In genomic region chr1:59008599-59009347, GRCh38 we compare ENCODE assay signal across 11 cellular contexts.
DNase-seq lines count a peak whose midpoint lies in the region; ATAC-seq and TF ChIP-seq lines count a peak whose summit lies in the region.
"Had no signal": no experiment of that assay in that cellular context is flagged by ENCODE, and none has a peak within 500 bp of the region (broad histone marks: within the 10 kb centered on the region; RNA-seq: fewer than 3 reads in every experiment).

No MANE protein-coding gene starts in this region.

- H3K9me2 ChIP-seq in Loucy (replicated peaks; ENCODE audit: low read depth, low read length): no peaks in the 10 kb centered on the region

- H3K27me3 ChIP-seq in Loucy (ENCODE audit: insufficient read depth, low read length, poor library complexity, severe bottlenecking) (no peaks in the 10 kb centered on the region), mammary epithelial cell (ENCODE audit: insufficient read depth, low read length) (no peaks in the 10 kb centered on the region), osteoblast (ENCODE audit: insufficient read depth, low read length) (no peaks in the 10 kb centered on the region)

- H3F3A ChIP-seq in Loucy (ENCODE audit: low read depth): no peaks in the 10 kb centered on the region

- H3K4me3 ChIP-seq in Loucy (ENCODE audit: low read length, poor library complexity, severe bottlenecking): no peak overlapping the region
- H3K4me3 ChIP-seq in mammary epithelial cell (replicated peaks in 1 of 3; ENCODE audit: insufficient read depth in 1 of 3, low read depth in 2 of 3, low read length in 3 of 3): no peak overlapping the region
- peak overlapping the region; percentile 10 for H3K4me3 ChIP-seq in osteoblast (ENCODE audit: insufficient read depth, low read length)

- peak; percentile 43 for DNase-seq in EH (ENCODE audit: low read depth)
- DNase-seq in mammary epithelial cell: no peak
- DNase-seq in osteoblast (ENCODE audit: insufficient read length, low spot score, missing footprints): peak; percentile 69
- DNase-seq in NOMO-1 (lab: John Stamatoyannopoulos, UW; ENCODE audit: unreplicated experiment in 2 of 2): no peak
- no peak for DNase-seq in T-helper 9 cell
- DNase-seq: central memory CD4-positive, alpha-beta T cell; DND-41; NCI-H2081 had no signal

- TF ChIP-seq CTCF in Loucy (conservative IDR thresholded peaks at IDR 0.05; ENCODE audit: low read length) (no peak), mammary epithelial cell (conservative IDR thresholded peaks at IDR 0.05 in 1 of 2, IDR thresholded peaks at IDR 0.05 in 1 of 2; ENCODE audit: extremely low read depth in 1 of 2, insufficient read depth in 1 of 2, low read depth in 1 of 2, low read length in 2 of 2) (no peak), osteoblast (IDR thresholded peaks at IDR 0.05; ENCODE audit: extremely low read depth, low read depth, low read length) (no peak)

- no TSS peak for BruUV-seq in mammary epithelial cell (replicated peaks; lab: Mats Ljungman, UMichigan)

- H3K9me3 ChIP-seq in Loucy (ENCODE audit: insufficient read depth, low read depth, low read length): no peaks in the 10 kb centered on the region
- H3K9me3 ChIP-seq in mammary epithelial cell (replicated peaks; ENCODE audit: insufficient read depth, low read length): no peaks in the 10 kb centered on the region
- no peaks in the 10 kb centered on the region for H3K9me3 ChIP-seq in osteoblast (ENCODE audit: low read depth, low read length)

- H3K36me3 ChIP-seq in Loucy (ENCODE audit: insufficient read depth, low read length): no peaks in the 10 kb centered on the region
- H3K36me3 ChIP-seq in mammary epithelial cell (ENCODE audit: insufficient read depth, low read length): no peaks in the 10 kb centered on the region
- H3K36me3 ChIP-seq in osteoblast (ENCODE audit: insufficient read depth, low read length): no peaks in the 10 kb centered on the region

- 97% methylated on average over 8 of the region's 8 CpGs for WGBS in mammary epithelial cell (ENCODE audit: low coverage, missing lambda C conversion rate)

- H4K20me1 ChIP-seq in Loucy (ENCODE audit: insufficient read depth, low read length, poor library complexity, severe bottlenecking) (no peaks in the 10 kb centered on the region), mammary epithelial cell (ENCODE audit: insufficient read depth, low read length) (no peaks in the 10 kb centered on the region), osteoblast (ENCODE audit: insufficient read depth, low read length) (no peaks in the 10 kb centered on the region)

- H3K27ac ChIP-seq in mammary epithelial cell (ENCODE audit: insufficient read depth, low read depth, low read length) (no peak overlapping the region), osteoblast (ENCODE audit: low read depth, low read length) (peak overlapping the region; percentile 65)

- CTCF ChIA-PET in mammary epithelial cell (lab: Charles Lee; ENCODE audit: low non-redundant PET): no interaction called here

- H3K79me2 ChIP-seq in Loucy (ENCODE audit: insufficient read depth, low read length) (no peaks in the 10 kb centered on the region), mammary epithelial cell (ENCODE audit: insufficient read depth, low read length) (no peaks in the 10 kb centered on the region), osteoblast (ENCODE audit: insufficient read depth, low read length) (no peaks in the 10 kb centered on the region)

- H3K4me1 ChIP-seq in Loucy (ENCODE audit: insufficient read depth, low read length, poor library complexity, severe bottlenecking): peaks cover 17% of the 10 kb centered on the region
- peaks cover 3% of the 10 kb centered on the region for H3K4me1 ChIP-seq in mammary epithelial cell (ENCODE audit: insufficient read depth, low read length)
- peaks cover 26% of the 10 kb centered on the region for H3K4me1 ChIP-seq in osteoblast (ENCODE audit: insufficient read depth, low read length)

- H3K4me2 ChIP-seq in Loucy (ENCODE audit: low read depth, low read length, poor library complexity, severe bottlenecking): no peak overlapping the region
- no peak overlapping the region for H3K4me2 ChIP-seq in mammary epithelial cell (ENCODE audit: insufficient read depth, low read depth, low read length)
- peak overlapping the region; percentile 56 for H3K4me2 ChIP-seq in osteoblast (ENCODE audit: insufficient read depth, low read length)

- intact Hi-C loops in mammary epithelial cell (cut with micrococcal nuclease): no loop called here

- H3K9ac ChIP-seq in Loucy (ENCODE audit: low read depth, low read length, poor library complexity, severe bottlenecking): no peak overlapping the region
- H3K9ac ChIP-seq in mammary epithelial cell (ENCODE audit: insufficient read depth, low read length): no peak overlapping the region

- in situ Hi-C loops in mammary epithelial cell (cut with MboI; ENCODE audit: low sequenced_read_pairs in 2 of 2): no loop called here

- peak overlapping the region; percentile 6; the same call in 1 of the 2 replicates for H2AFZ ChIP-seq in Loucy (ENCODE audit: low read length)
- H2AFZ ChIP-seq in mammary epithelial cell (ENCODE audit: low read depth, low read length): peak overlapping the region; percentile 54
- H2AFZ ChIP-seq in osteoblast (ENCODE audit: low read length): peak overlapping the region; percentile 77

- ATAC-seq in HG03175 (IDR thresholded peaks at IDR 0.05; ENCODE audit: unreplicated experiment) (no peak), GM19035 (IDR thresholded peaks at IDR 0.05; ENCODE audit: unreplicated experiment) (no peak)

- dilution Hi-C loops in mammary epithelial cell (cut with HindIII; ENCODE audit: low sequenced_read_pairs): no loop called here

Comparison
In these comparisons a context has a peak if more than half of its experiments do, and no peak if none do; other contexts are left out.
1. DNase-seq: peak in EH (single experiment) and osteoblast (single experiment); none in mammary epithelial cell (single experiment), NOMO-1 (0 of 2) and T-helper 9 cell (single experiment).
2. H2AFZ ChIP-seq: peak in every context shown above with its lines; median percentile 77 in osteoblast; 54 in mammary epithelial cell; 6 in Loucy.